In genomic region chr12:117914686-117915085, GRCh38 we compare ENCODE assay signal across 2 cellular contexts.
"Had no signal": no experiment of that assay in that cellular context is flagged by ENCODE, and none has a peak within 500 bp of the region (broad histone marks: within the 10 kb centered on the region; RNA-seq: fewer than 3 reads in every experiment).

No MANE protein-coding gene starts in this region.

- DNase-seq: GDM1 had no signal

- H3K4me3 ChIP-seq: GM12878 had no signal
